In genomic region chr12:24864796-24865125, GRCh38 we compare ENCODE assay signal across 11 cellular contexts.
DNase-seq lines count a peak whose midpoint lies in the region; ATAC-seq and TF ChIP-seq lines count a peak whose summit lies in the region.
"Had no signal": no experiment of that assay in that cellular context is flagged by ENCODE, and none has a peak within 500 bp of the region (broad histone marks: within the 10 kb centered on the region; RNA-seq: fewer than 3 reads in every experiment).

No MANE protein-coding gene starts in this region.

- H3K36me3 ChIP-seq in DND-41 (ENCODE audit: insufficient read depth, low read length): peaks cover 57% of the 10 kb centered on the region
- peaks cover 30% of the 10 kb centered on the region for H3K36me3 ChIP-seq in GM23338 (ENCODE audit: insufficient read depth)

- H3K4me3 Mint-ChIP-seq in GM23338: no peak overlapping the region
- H3K4me3 Mint-ChIP-seq: T-helper 1 cell treated with Interleukin-12 subunit alpha and Interleukin-12 subunit beta and Interleukin-4 antibody, amounts not matched to agents 30 μg/mL and 1 μg/mL, for 36 hours had no signal

- peaks cover 4% of the 10 kb centered on the region; the same call in 1 of the 2 replicates for H3K9me2 ChIP-seq in GM23338 (ENCODE audit: insufficient read depth)

- DNase-seq in DND-41: peak; percentile 49
- DNase-seq in GM23338 (ENCODE audit: low spot score): no peak
- peak; percentile 83 for DNase-seq in M059J (ENCODE audit: low read depth)
- peak; percentile 87 for DNase-seq in kidney glomerular epithelial cell (lab: John Stamatoyannopoulos, UW)
- no peak for DNase-seq in GDM1 (lab: John Stamatoyannopoulos, UW)
- no peak for DNase-seq in activated gamma-delta T cell treated with Interleukin-2 at 50 U/mL for 16 hours
- no peak for DNase-seq in NCI-H446 (lab: John Stamatoyannopoulos, UW)
- DNase-seq: NCI-H524 had no signal

- no peak overlapping the region for H3K9ac ChIP-seq in DND-41 (ENCODE audit: low read depth, low read length)
- H3K9ac ChIP-seq: BLaER1 treated with 17β-estradiol and CSF1 and Interleukin-3, amounts not matched to agents 10 nM and 100 nM had no signal

- no peaks in the 10 kb centered on the region for H4K20me1 ChIP-seq in DND-41 (ENCODE audit: insufficient read depth, low read length)
- H4K20me1 ChIP-seq in GM23338 (replicated peaks; ENCODE audit: insufficient read depth): no peaks in the 10 kb centered on the region
- H4K20me1 ChIP-seq: BLaER1 treated with 17β-estradiol and CSF1 and Interleukin-3, amounts not matched to agents 10 nM and 100 nM had no signal

- peaks cover 14% of the 10 kb centered on the region for H3K4me1 Mint-ChIP-seq in GM23338

- H3F3A ChIP-seq in GM23338 (replicated peaks; ENCODE audit: low read depth): no peaks in the 10 kb centered on the region

- H3K79me2 ChIP-seq in DND-41 (ENCODE audit: insufficient read depth, low read length): no peaks in the 10 kb centered on the region
- peaks cover 26% of the 10 kb centered on the region for H3K79me2 ChIP-seq in GM23338 (replicated peaks; ENCODE audit: insufficient read depth)

- peaks cover 11% of the 10 kb centered on the region for H3K9me3 ChIP-seq in DND-41 (ENCODE audit: insufficient read depth, low read length, severe bottlenecking)

- H2AFZ ChIP-seq in DND-41 (ENCODE audit: low read depth, low read length): no peak overlapping the region
- no peak overlapping the region for H2AFZ ChIP-seq in GM23338

- H3K4me2 ChIP-seq in DND-41 (ENCODE audit: insufficient read depth, low read length): no peak overlapping the region
- H3K4me2 ChIP-seq in GM23338: no peak overlapping the region
- H3K4me2 ChIP-seq: BLaER1 treated with 17β-estradiol and CSF1 and Interleukin-3, amounts not matched to agents 10 nM and 100 nM had no signal

- H3K27ac ChIP-seq in DND-41 (ENCODE audit: low read length): peak overlapping the region; percentile 6
- no peak overlapping the region for H3K27ac ChIP-seq in GM23338 (ENCODE audit: low read depth)

- ATAC-seq in DND-41 (ENCODE audit: insufficient read depth, low read depth) (peak; percentile 83), GM23338 (no peak), GM19463 (IDR thresholded peaks at IDR 0.05; ENCODE audit: unreplicated experiment) (no peak)

- peaks cover 10% of the 10 kb centered on the region for H3K27me3 Mint-ChIP-seq in GM23338 (ENCODE audit: insufficient read depth, low read depth, poor library complexity)

- H3K4me1 ChIP-seq in DND-41 (ENCODE audit: insufficient read depth, low read length) (peaks cover 18% of the 10 kb centered on the region), GM23338 (ENCODE audit: insufficient read depth) (peaks cover 9% of the 10 kb centered on the region; the same call in 1 of the 2 replicates)

- TF ChIP-seq CTCF in DND-41 (IDR thresholded peaks at IDR 0.05; ENCODE audit: borderline replicate concordance, extremely low read depth, low read length, poor library complexity, severe bottlenecking): no peak
- TF ChIP-seq CTCF in GM23338 (conservative IDR thresholded peaks at IDR 0.05; ENCODE audit: low read depth in 2 of 2): no peak

- H3K27ac Mint-ChIP-seq in GM23338: 0 out of 2 replicates have a peak overlapping the region, but pooled peaks have one; percentile 3
- H3K27ac Mint-ChIP-seq: T-helper 1 cell treated with Interleukin-12 subunit alpha and Interleukin-12 subunit beta and Interleukin-4 antibody, amounts not matched to agents 30 μg/mL and 1 μg/mL, for 36 hours had no signal

- no peak overlapping the region for H3K4me3 ChIP-seq in DND-41 (ENCODE audit: low read depth in 1 of 2, low read length in 2 of 2)
- H3K4me3 ChIP-seq in GM23338: no peak overlapping the region
- H3K4me3 ChIP-seq: BLaER1 treated with 17β-estradiol and CSF1 and Interleukin-3, amounts not matched to agents 10 nM and 100 nM had no signal

- H3K9me3 Mint-ChIP-seq in GM23338: peaks cover 41% of the 10 kb centered on the region

- H3K27me3 ChIP-seq in DND-41 (ENCODE audit: insufficient read depth, low read length, poor library complexity): no peaks in the 10 kb centered on the region
- H3K27me3 ChIP-seq in GM23338 (ENCODE audit: insufficient read depth): no peaks in the 10 kb centered on the region
- H3K27me3 ChIP-seq: BLaER1 treated with 17β-estradiol and CSF1 and Interleukin-3, amounts not matched to agents 10 nM and 100 nM had no signal

- peaks cover 91% of the 10 kb centered on the region for H3K36me3 Mint-ChIP-seq in GM23338 (ENCODE audit: low read depth)

TF ChIP-seq in GM23338, 12 proteins besides CTCF, POLR2A, EP300 and RAD21 (continues in another document):
- no peak for TF ChIP-seq CREB1 (CRISPR knock-in tag; IDR thresholded peaks at IDR 0.05; ENCODE audit: low read depth)
- no peak for TF ChIP-seq POLR2AphosphoS5 (IDR thresholded peaks at IDR 0.05; ENCODE audit: low read depth)
- TF ChIP-seq EZH2phosphoT487 (IDR thresholded peaks at IDR 0.05; ENCODE audit: unreplicated experiment): no peak
- TF ChIP-seq ZNF114 (CRISPR knock-in tag; IDR thresholded peaks at IDR 0.05): no peak
- TF ChIP-seq STAT1 (IDR thresholded peaks at IDR 0.05; ENCODE audit: unreplicated experiment): no peak
- no peak for TF ChIP-seq ZNF462 (CRISPR knock-in tag; IDR thresholded peaks at IDR 0.05)
- TF ChIP-seq ZNF331 (CRISPR knock-in tag; IDR thresholded peaks at IDR 0.05; ENCODE audit: low read depth): no peak
- no peak for TF ChIP-seq ETS1 (IDR thresholded peaks at IDR 0.05)
- no peak for TF ChIP-seq EZH2 (IDR thresholded peaks at IDR 0.05; ENCODE audit: low read depth, unreplicated experiment)
- no peak for TF ChIP-seq NANOG (IDR thresholded peaks at IDR 0.05; ENCODE audit: borderline replicate concordance)
- TF ChIP-seq JUNB (IDR thresholded peaks at IDR 0.05; ENCODE audit: unreplicated experiment): no peak

Comparison
In these comparisons a context has a peak if more than half of its experiments do, and no peak if none do; other contexts are left out.
1. DNase-seq: peak in DND-41 (single experiment), M059J (single experiment) and kidney glomerular epithelial cell (single experiment); none in GM23338 (single experiment), GDM1 (single experiment), activated gamma-delta T cell treated with Interleukin-2 at 50 U/mL for 16 hours (single experiment) and NCI-H446 (0 of 2).